20 cellular contexts compared by ENCODE assay signal in the genomic region with DNA sequence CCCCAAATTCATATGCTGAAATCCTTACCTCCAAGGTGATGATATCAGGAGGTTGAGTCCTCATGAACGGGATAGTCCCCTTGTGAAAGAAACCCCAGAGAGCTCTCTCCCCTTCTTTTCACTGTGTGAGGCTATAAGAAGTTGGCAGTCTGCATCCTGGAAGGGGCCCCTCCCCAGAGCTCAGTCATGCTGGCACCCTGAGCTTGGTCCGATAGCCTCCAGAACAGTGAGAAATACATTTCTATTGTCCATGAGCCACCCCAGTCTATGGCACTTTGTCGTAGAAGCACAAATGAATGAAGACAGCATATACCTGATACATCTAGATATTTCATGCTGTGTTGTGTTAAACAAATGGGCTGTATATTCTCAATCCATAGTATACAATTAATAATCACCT.
"Had no signal": no experiment of that assay in that cellular context is flagged by ENCODE, and none has a peak within 500 bp of the region (broad histone marks: within the 10 kb centered on the region; RNA-seq: fewer than 3 reads in every experiment).

No MANE protein-coding gene starts in this region.

- FAIRE-seq: frontal cortex, islet of Langerhans had no signal

- H3K36me3 Mint-ChIP-seq: naive B cell; stimulated activated effector memory CD8-positive, alpha-beta T cell treated with anti-CD3 and anti-CD28 coated beads, Interleukin-12 subunit alpha, Interleukin-12 subunit beta, amount 100 ng/mL, for 72 hours had no signal

- H3K9me3 ChIP-seq: heart left ventricle, psoas muscle, right lobe of liver, suprapubic skin, thyroid gland, upper lobe of left lung, uterus had no signal

- H3K4me3 ChIP-seq: dorsolateral prefrontal cortex, heart left ventricle, psoas muscle, right lobe of liver, suprapubic skin, thyroid gland, upper lobe of left lung, uterus had no signal

- H3K27me3 ChIP-seq: dorsolateral prefrontal cortex, heart left ventricle, right lobe of liver, suprapubic skin, thyroid gland, upper lobe of left lung, uterus had no signal

- H3K27ac Mint-ChIP-seq: nephron had no signal

- H3K36me3 ChIP-seq: heart left ventricle, right lobe of liver, suprapubic skin, thyroid gland, upper lobe of left lung, uterus had no signal

- H3K9me3 Mint-ChIP-seq: naive B cell; nephron; stimulated activated effector memory CD8-positive, alpha-beta T cell treated with anti-CD3 and anti-CD28 coated beads, Interleukin-12 subunit alpha, Interleukin-12 subunit beta, amount 100 ng/mL, for 72 hours had no signal

- H3K27ac ChIP-seq: dorsolateral prefrontal cortex, heart left ventricle, psoas muscle, right lobe of liver, suprapubic skin, thyroid gland, uterus had no signal

- H3K4me3 Mint-ChIP-seq: nephron; stimulated activated effector memory CD8-positive, alpha-beta T cell treated with anti-CD3 and anti-CD28 coated beads, Interleukin-12 subunit alpha, Interleukin-12 subunit beta, amount 100 ng/mL, for 72 hours had no signal

- DNase-seq: dorsolateral prefrontal cortex; effector CD8-positive, alpha-beta T cell; heart left ventricle; kidney glomerular epithelial cell; mesendoderm; naive B cell; psoas muscle; retina; right lobe of liver; stimulated activated CD4-positive, alpha-beta T cell treated with anti-CD3 and anti-CD28 coated beads, Interleukin-4, amount 100 ng/mL, for 1 hour; stimulated activated CD8-positive, alpha-beta memory T cell treated with anti-CD3 and anti-CD28 coated beads, Interleukin-4, amount 100 ng/mL, for 48 hours; stimulated activated naive CD8-positive, alpha-beta T cell treated with anti-CD3 and anti-CD28 coated beads, Interleukin-15, Interleukin-2, amounts not matched to agents 100 U/mL and 50 U/mL, for 24 hours; thyroid gland; uterus had no signal

- H3K4me1 ChIP-seq: psoas muscle, suprapubic skin, uterus had no signal
